ENCODE assay signal across 27 cellular contexts in genomic region chr2:79977782-79978181, GRCh38.
"Had no signal": no experiment of that assay in that cellular context is flagged by ENCODE, and none has a peak within 500 bp of the region (broad histone marks: within the 10 kb centered on the region; RNA-seq: fewer than 3 reads in every experiment).

No MANE protein-coding gene starts in this region.

- H3K9me3 ChIP-seq: adrenal gland, body of pancreas, colonic mucosa, heart left ventricle, ovary, right lobe of liver, tibial nerve had no signal

- H3K27ac ChIP-seq: adrenal gland, body of pancreas, colonic mucosa, heart left ventricle, ovary, right lobe of liver, tibial nerve, VCaP had no signal

- H3K27me3 ChIP-seq: adrenal gland, body of pancreas, colonic mucosa, heart left ventricle, ovary, right lobe of liver, tibial nerve had no signal

- H3K4me1 Mint-ChIP-seq: activated naive CD8-positive, alpha-beta T cell treated with anti-CD3 and anti-CD28 coated beads for 36 hours; naive B cell had no signal

- H3K4me3 Mint-ChIP-seq: activated CD4-positive, alpha-beta memory T cell treated with anti-CD3 and anti-CD28 coated beads for 36 hours; activated naive CD4-positive, alpha-beta T cell treated with anti-CD3 and anti-CD28 coated beads for 36 hours; activated naive CD8-positive, alpha-beta T cell treated with anti-CD3 and anti-CD28 coated beads for 36 hours; activated T-helper 1 cell treated with anti-CD3 and anti-CD28 coated beads, Interleukin-12 subunit alpha, Interleukin-12 subunit beta, Interleukin-2, Interleukin-4 antibody, amounts not matched to agents 30 ng/mL and 10 ng/mL and 1 ng/mL, durations not matched to agents 14 hours and 24 hours and 36 hours; mesothelial cell of epicardium; naive B cell had no signal

- H3K36me3 Mint-ChIP-seq: activated CD4-positive, alpha-beta memory T cell treated with anti-CD3 and anti-CD28 coated beads for 36 hours; activated naive CD8-positive, alpha-beta T cell treated with anti-CD3 and anti-CD28 coated beads for 36 hours; mesothelial cell of epicardium; naive B cell had no signal

- H3K4me3 ChIP-seq: adrenal gland, body of pancreas, colonic mucosa, heart left ventricle, ovary, right lobe of liver, tibial nerve had no signal

- ATAC-seq: activated CD4-positive, CD25-positive, alpha-beta regulatory T cell treated with anti-CD3 and anti-CD28 coated beads, Interleukin-2, amount 50 U/mL, for 24 hours; body of pancreas; heart left ventricle; left colon; right lobe of liver had no signal

- H3K9me3 Mint-ChIP-seq: activated CD4-positive, alpha-beta memory T cell treated with anti-CD3 and anti-CD28 coated beads for 36 hours; activated naive CD8-positive, alpha-beta T cell treated with anti-CD3 and anti-CD28 coated beads for 36 hours; activated T-helper 1 cell treated with anti-CD3 and anti-CD28 coated beads, Interleukin-12 subunit alpha, Interleukin-12 subunit beta, Interleukin-2, Interleukin-4 antibody, amounts not matched to agents 30 ng/mL and 10 ng/mL and 1 ng/mL, durations not matched to agents 14 hours and 24 hours and 36 hours; mesothelial cell of epicardium had no signal

- H3K4me1 ChIP-seq: adrenal gland, body of pancreas, colonic mucosa, heart left ventricle, right lobe of liver, tibial nerve had no signal

- DNase-seq: activated CD4-positive, alpha-beta memory T cell treated with anti-CD3 and anti-CD28 coated beads for 36 hours; activated CD4-positive, alpha-beta T cell treated with anti-CD3 and anti-CD28 coated beads for 48 hours; activated CD8-positive, alpha-beta memory T cell treated with anti-CD3 and anti-CD28 coated beads, Interleukin-2, amount 50 U/mL, for 4 hours; activated effector memory CD4-positive, alpha-beta T cell treated with anti-CD3 and anti-CD28 coated beads, Interleukin-2, amount 50 U/mL, for 16 hours; activated naive CD4-positive, alpha-beta T cell treated with anti-CD3 and anti-CD28 coated beads for 36 hours; activated naive CD8-positive, alpha-beta T cell treated with anti-CD3 and anti-CD28 coated beads for 36 hours; activated T-cell treated with anti-CD3 and anti-CD28 coated beads, Interleukin-2, amount 50 U/mL, for 1 hour; adrenal gland; aorta; body of pancreas; colonic mucosa; effector memory CD4-positive, alpha-beta T cell; heart left ventricle; left colon; mammary epithelial cell; naive B cell; ovary; right lobe of liver; stimulated activated CD4-positive, alpha-beta T cell treated with anti-CD3 and anti-CD28 coated beads, Interleukin-2, amount 100 ng/mL, for 48 hours; stimulated activated naive CD4-positive, alpha-beta T cell treated with Interleukin-2 at 50 U/mL for 16 hours; T-helper 9 cell had no signal

- H3K27ac Mint-ChIP-seq: activated CD4-positive, alpha-beta memory T cell treated with anti-CD3 and anti-CD28 coated beads for 36 hours; activated naive CD4-positive, alpha-beta T cell treated with anti-CD3 and anti-CD28 coated beads for 36 hours; activated naive CD8-positive, alpha-beta T cell treated with anti-CD3 and anti-CD28 coated beads for 36 hours; activated T-helper 1 cell treated with anti-CD3 and anti-CD28 coated beads, Interleukin-12 subunit alpha, Interleukin-12 subunit beta, Interleukin-2, Interleukin-4 antibody, amounts not matched to agents 30 ng/mL and 10 ng/mL and 1 ng/mL, durations not matched to agents 14 hours and 24 hours and 36 hours; mesothelial cell of epicardium; naive B cell; progenitor cell of endocrine pancreas had no signal

- H3K27me3 Mint-ChIP-seq: activated CD4-positive, alpha-beta memory T cell treated with anti-CD3 and anti-CD28 coated beads for 36 hours; activated naive CD8-positive, alpha-beta T cell treated with anti-CD3 and anti-CD28 coated beads for 36 hours; naive B cell; progenitor cell of endocrine pancreas had no signal

- H3K36me3 ChIP-seq: adrenal gland, colonic mucosa, heart left ventricle, ovary, right lobe of liver, tibial nerve had no signal
